In genomic region chr6:129490551-129491245, GRCh38 we compare ENCODE assay signal across 1 cellular context.
TF ChIP-seq lines count a peak whose summit lies in the region.

No MANE protein-coding gene starts in this region.

TF ChIP-seq in GM12878, 131 proteins besides CTCF, POLR2A, EP300 and RAD21 (continued from another document):
- TF ChIP-seq ETV6 (conservative IDR thresholded peaks at IDR 0.05 in 1 of 2, IDR thresholded peaks at IDR 0.05 in 1 of 2; ENCODE audit: borderline replicate concordance in 1 of 2, low read depth in 1 of 2) = peak in 1 of 2 experiments; percentile 85; a peak in 2 of 4 replicates
- TF ChIP-seq MTA3 (IDR thresholded peaks at IDR 0.05; ENCODE audit: borderline replicate concordance, low read length) = no peak; the same call in 1 of the 2 replicates
- TF ChIP-seq CHD2 (IDR thresholded peaks at IDR 0.05; ENCODE audit: borderline replicate concordance, low read depth, low read length) = no peak; the same call in 1 of the 2 replicates
- TF ChIP-seq RELB (IDR thresholded peaks at IDR 0.05; ENCODE audit: low read depth) = peak; percentile 83
- TF ChIP-seq EED (IDR thresholded peaks at IDR 0.05; ENCODE audit: low read depth) = peak; percentile 91
- 0 out of 2 replicates have a peak, but pooled peaks have one; percentile 45 for TF ChIP-seq NBN (IDR thresholded peaks at IDR 0.05)
- 0 out of 2 replicates have a peak, but pooled peaks have one; percentile 50 for TF ChIP-seq MEF2A (IDR thresholded peaks at IDR 0.05; ENCODE audit: insufficient read depth, low read depth, low read length)
- no peak for TF ChIP-seq ESRRA (IDR thresholded peaks at IDR 0.05; ENCODE audit: low read length)
- TF ChIP-seq ASH2L (IDR thresholded peaks at IDR 0.05; ENCODE audit: borderline replicate concordance, low read depth) = peak; percentile 70; the same call in 1 of the 2 replicates
- TF ChIP-seq, protein P1, sequence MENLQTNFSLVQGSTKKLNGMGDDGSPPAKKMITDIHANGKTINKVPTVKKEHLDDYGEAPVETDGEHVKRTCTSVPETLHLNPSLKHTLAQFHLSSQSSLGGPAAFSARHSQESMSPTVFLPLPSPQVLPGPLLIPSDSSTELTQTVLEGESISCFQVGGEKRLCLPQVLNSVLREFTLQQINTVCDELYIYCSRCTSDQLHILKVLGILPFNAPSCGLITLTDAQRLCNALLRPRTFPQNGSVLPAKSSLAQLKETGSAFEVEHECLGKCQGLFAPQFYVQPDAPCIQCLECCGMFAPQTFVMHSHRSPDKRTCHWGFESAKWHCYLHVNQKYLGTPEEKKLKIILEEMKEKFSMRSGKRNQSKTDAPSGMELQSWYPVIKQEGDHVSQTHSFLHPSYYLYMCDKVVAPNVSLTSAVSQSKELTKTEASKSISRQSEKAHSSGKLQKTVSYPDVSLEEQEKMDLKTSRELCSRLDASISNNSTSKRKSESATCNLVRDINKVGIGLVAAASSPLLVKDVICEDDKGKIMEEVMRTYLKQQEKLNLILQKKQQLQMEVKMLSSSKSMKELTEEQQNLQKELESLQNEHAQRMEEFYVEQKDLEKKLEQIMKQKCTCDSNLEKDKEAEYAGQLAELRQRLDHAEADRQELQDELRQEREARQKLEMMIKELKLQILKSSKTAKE (IDR thresholded peaks at IDR 0.05; ENCODE audit: low read depth, poor library complexity, severe bottlenecking) = peak; percentile 40
- TF ChIP-seq BCL3 (IDR thresholded peaks at IDR 0.05; ENCODE audit: borderline replicate concordance, insufficient read depth, low read depth, low read length, poor library complexity, severe bottlenecking) = peak; percentile 39
- no peak for TF ChIP-seq PAX8 (IDR thresholded peaks at IDR 0.05)
- TF ChIP-seq SRF (IDR thresholded peaks at IDR 0.05; ENCODE audit: low read depth in 2 of 2, low read length in 2 of 2) = peak in 1 of 2 experiments; percentile 39; a peak in 1 of 4 replicates
- TF ChIP-seq ATF2 (IDR thresholded peaks at IDR 0.05; ENCODE audit: low read length) = peak; percentile 87
- peak; percentile 59; the same call in 1 of the 2 replicates for TF ChIP-seq GATAD2B (conservative IDR thresholded peaks at IDR 0.05; ENCODE audit: low read depth)
- 0 out of 2 replicates have a peak, but pooled peaks have one; percentile 22 for TF ChIP-seq YY1 (IDR thresholded peaks at IDR 0.05; ENCODE audit: low read depth, low read length)
- no peak for TF ChIP-seq ZNF592 (IDR thresholded peaks at IDR 0.05)
- 0 out of 2 replicates have a peak, but pooled peaks have one; percentile 36 for TF ChIP-seq ZNF217 (IDR thresholded peaks at IDR 0.05)
- TF ChIP-seq IKZF1 (conservative IDR thresholded peaks at IDR 0.05) = peak; percentile 85
- TF ChIP-seq NR2C2 (IDR thresholded peaks at IDR 0.05; ENCODE audit: borderline replicate concordance, control insufficient read depth, insufficient read length, low read depth) = no peak
- TF ChIP-seq ATF7 (IDR thresholded peaks at IDR 0.05; ENCODE audit: low read depth) = peak; percentile 79
- TF ChIP-seq, protein P2, sequence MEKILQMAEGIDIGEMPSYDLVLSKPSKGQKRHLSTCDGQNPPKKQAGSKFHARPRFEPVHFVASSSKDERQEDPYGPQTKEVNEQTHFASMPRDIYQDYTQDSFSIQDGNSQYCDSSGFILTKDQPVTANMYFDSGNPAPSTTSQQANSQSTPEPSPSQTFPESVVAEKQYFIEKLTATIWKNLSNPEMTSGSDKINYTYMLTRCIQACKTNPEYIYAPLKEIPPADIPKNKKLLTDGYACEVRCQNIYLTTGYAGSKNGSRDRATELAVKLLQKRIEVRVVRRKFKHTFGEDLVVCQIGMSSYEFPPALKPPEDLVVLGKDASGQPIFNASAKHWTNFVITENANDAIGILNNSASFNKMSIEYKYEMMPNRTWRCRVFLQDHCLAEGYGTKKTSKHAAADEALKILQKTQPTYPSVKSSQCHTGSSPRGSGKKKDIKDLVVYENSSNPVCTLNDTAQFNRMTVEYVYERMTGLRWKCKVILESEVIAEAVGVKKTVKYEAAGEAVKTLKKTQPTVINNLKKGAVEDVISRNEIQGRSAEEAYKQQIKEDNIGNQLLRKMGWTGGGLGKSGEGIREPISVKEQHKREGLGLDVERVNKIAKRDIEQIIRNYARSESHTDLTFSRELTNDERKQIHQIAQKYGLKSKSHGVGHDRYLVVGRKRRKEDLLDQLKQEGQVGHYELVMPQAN (conservative IDR thresholded peaks at IDR 0.05) = no peak
- 0 out of 2 replicates have a peak, but pooled peaks have one; percentile 58 for TF ChIP-seq IRF4 (IDR thresholded peaks at IDR 0.05; ENCODE audit: low read depth, low read length)
- peak; percentile 82 for TF ChIP-seq CREM (IDR thresholded peaks at IDR 0.05; ENCODE audit: low read depth)
TF ChIP-seq in GM12878: peak in this region for 34.
